In genomic region chr19:13117772-13118423, GRCh38 we compare ENCODE assay signal across 8 cellular contexts. TPM values are rescaled to one million over a fixed set of nuclear protein-coding genes. Genes with fewer than 3 reads are reported as not detected.
DNase-seq lines count a peak whose midpoint lies in the region; ATAC-seq and TF ChIP-seq lines count a peak whose summit lies in the region.

Gene NACC1, plus strand, starts transcription at chr19:13118264. Its CDS starts 16,944 bp downstream, at chr19:13135208.

- H3K4me1 ChIP-seq in Karpas-422 (ENCODE audit: low read length), result peaks cover 44% of the 10 kb centered on the region

- intact Hi-C loops in activated T-helper 2 cell treated with anti-CD3 and anti-CD28 coated beads, Interferon-gamma antibody, Interleukin-2, Interleukin-4, amounts not matched to agents 10 μg/mL and 5 μg/mL and 100 μg/mL, durations not matched to agents 14 hours and 24 hours and 36 hours (cut with micrococcal nuclease), result loop anchor here (1.0 kb wide), 1 partner anchor 14 kb away; no protein-coding TSS in a partner anchor

- H3K27ac Mint-ChIP-seq in activated T-helper 2 cell treated with anti-CD3 and anti-CD28 coated beads, Interferon-gamma antibody, Interleukin-2, Interleukin-4, amounts not matched to agents 10 μg/mL and 5 μg/mL and 100 μg/mL, durations not matched to agents 14 hours and 24 hours and 36 hours, result peak within 1 kb of the TSS; percentile 95
- peak within 1 kb of the TSS; percentile 87 to 92 for H3K27ac Mint-ChIP-seq in natural killer cell treated with Interleukin-12 subunit alpha and Interleukin-12 subunit beta and Interleukin-15 and Interleukin-18, amount 100 ng/mL, for 72 hours

- H3K4me3 Mint-ChIP-seq in activated T-helper 2 cell treated with anti-CD3 and anti-CD28 coated beads, Interferon-gamma antibody, Interleukin-2, Interleukin-4, amounts not matched to agents 10 μg/mL and 5 μg/mL and 100 μg/mL, durations not matched to agents 14 hours and 24 hours and 36 hours (ENCODE audit: low read depth), result peak within 1 kb of the TSS; percentile 94
- peak within 1 kb of the TSS; percentile 95 for H3K4me3 Mint-ChIP-seq in natural killer cell treated with Interleukin-12 subunit alpha and Interleukin-12 subunit beta and Interleukin-15 and Interleukin-18, amount 100 ng/mL, for 72 hours

- no peaks in the 10 kb centered on the region for H3K27me3 ChIP-seq in Karpas-422 (ENCODE audit: low read length)

- H4K20me1 ChIP-seq in Karpas-422 (ENCODE audit: insufficient read depth, low read depth, low read length), result peaks cover 40% of the 10 kb centered on the region

- ATAC-seq in GM21619 (IDR thresholded peaks at IDR 0.05; ENCODE audit: unreplicated experiment), result peak; percentile 51
- peak; percentile 86 to 89 for ATAC-seq in natural killer cell treated with Interleukin-12 subunit alpha and Interleukin-12 subunit beta and Interleukin-15 and Interleukin-18, amount 100 ng/mL, for 72 hours

- peak within 1 kb of the TSS; percentile 100 for H3K9ac ChIP-seq in Karpas-422 (ENCODE audit: low read length)

- no peaks in the 10 kb centered on the region for H3K9me2 ChIP-seq in Karpas-422 (replicated peaks; ENCODE audit: insufficient read depth, low read length)

- no peaks in the 10 kb centered on the region for H3K36me3 ChIP-seq in Karpas-422 (ENCODE audit: insufficient read depth, low read length)

- peaks cover 43% of the 10 kb centered on the region for H3K36me3 Mint-ChIP-seq in activated T-helper 2 cell treated with anti-CD3 and anti-CD28 coated beads, Interferon-gamma antibody, Interleukin-2, Interleukin-4, amounts not matched to agents 10 μg/mL and 5 μg/mL and 100 μg/mL, durations not matched to agents 14 hours and 24 hours and 36 hours (ENCODE audit: low read depth)
- H3K36me3 Mint-ChIP-seq in natural killer cell treated with Interleukin-12 subunit alpha and Interleukin-12 subunit beta and Interleukin-15 and Interleukin-18, amount 100 ng/mL, for 72 hours, result no peaks in the 10 kb centered on the region

- H3K4me2 ChIP-seq in Karpas-422 (ENCODE audit: low read depth, low read length, poor library complexity, severe bottlenecking), result peak within 1 kb of the TSS; percentile 91

- H3K27ac ChIP-seq in Karpas-422 (ENCODE audit: low read length) (peak within 1 kb of the TSS; percentile 91), RWPE1 (peak within 1 kb of the TSS; percentile 87)

- H2AFZ ChIP-seq in Karpas-422 (ENCODE audit: low read length), result peak within 1 kb of the TSS; percentile 73; the same call in 1 of the 2 replicates

- POLR2A ChIA-PET in RWPE1 (lab: Yijun Ruan, JAX; ENCODE audit: low non-redundant PET), result interaction anchor here (1.0 to 1.5 kb wide), 4 partner anchors 14 to 37 kb away, joined by 3 to 8 read pairs (median 6); partner anchors contain the start of genes IER2 and STX10

- CTCF ChIA-PET in RWPE1 (lab: Yijun Ruan, JAX), result interaction anchor here (0.6 to 1.2 kb wide), 4 partner anchors 10 to 35 kb away, joined by 3 to 5 read pairs (median 4); no protein-coding TSS in a partner anchor

- peak within 1 kb of the TSS; percentile 98 for H3K4me3 ChIP-seq in Karpas-422 (ENCODE audit: low read length)

- DNase-seq in D341Med (ENCODE audit: low spot score) (peak; percentile 100), Karpas-422 (peak; percentile 97), RWPE1 (ENCODE audit: low spot score) (peak; percentile 98), fibroblast of peridontal ligament (ENCODE audit: extremely low read depth) (peak; percentile 79)
- DNase-seq in activated T-helper 2 cell treated with anti-CD3 and anti-CD28 coated beads, Interferon-gamma antibody, Interleukin-2, Interleukin-4, amounts not matched to agents 10 μg/mL and 5 μg/mL and 100 μg/mL, durations not matched to agents 14 hours and 24 hours and 36 hours (ENCODE audit: low spot score), result peak; percentile 87
- peak; percentile 94 for DNase-seq in natural killer cell treated with Interleukin-12 subunit alpha and Interleukin-12 subunit beta and Interleukin-15 and Interleukin-18, amount 100 ng/mL, for 72 hours (ENCODE audit: low spot score)
- peak; percentile 88 for DNase-seq in stimulated activated naive CD4-positive, alpha-beta T cell treated with Interleukin-2 at 50 U/mL for 16 hours (lab: John Stamatoyannopoulos, UW)

- H3K9me3 ChIP-seq in Karpas-422 (ENCODE audit: low read length), result no peaks in the 10 kb centered on the region

- H3K79me2 ChIP-seq in Karpas-422 (ENCODE audit: low read length), result peaks cover 64% of the 10 kb centered on the region

- TF ChIP-seq CTCF in RWPE1 (conservative IDR thresholded peaks at IDR 0.05; ENCODE audit: low read depth), result no peak

- H3K27me3 Mint-ChIP-seq in activated T-helper 2 cell treated with anti-CD3 and anti-CD28 coated beads, Interferon-gamma antibody, Interleukin-2, Interleukin-4, amounts not matched to agents 10 μg/mL and 5 μg/mL and 100 μg/mL, durations not matched to agents 14 hours and 24 hours and 36 hours (ENCODE audit: low read depth), result no peaks in the 10 kb centered on the region
- H3K27me3 Mint-ChIP-seq in natural killer cell treated with Interleukin-12 subunit alpha and Interleukin-12 subunit beta and Interleukin-15 and Interleukin-18, amount 100 ng/mL, for 72 hours, result no peaks in the 10 kb centered on the region

- H3K4me1 Mint-ChIP-seq in activated T-helper 2 cell treated with anti-CD3 and anti-CD28 coated beads, Interferon-gamma antibody, Interleukin-2, Interleukin-4, amounts not matched to agents 10 μg/mL and 5 μg/mL and 100 μg/mL, durations not matched to agents 14 hours and 24 hours and 36 hours (ENCODE audit: low read depth), result peaks cover 40% of the 10 kb centered on the region
- peaks cover 53 to 56% of the 10 kb centered on the region in 2 donors for H3K4me1 Mint-ChIP-seq in natural killer cell treated with Interleukin-12 subunit alpha and Interleukin-12 subunit beta and Interleukin-15 and Interleukin-18, amount 100 ng/mL, for 72 hours (ENCODE audit: low read depth in 2 of 2)

- no peaks in the 10 kb centered on the region for H3K9me3 Mint-ChIP-seq in activated T-helper 2 cell treated with anti-CD3 and anti-CD28 coated beads, Interferon-gamma antibody, Interleukin-2, Interleukin-4, amounts not matched to agents 10 μg/mL and 5 μg/mL and 100 μg/mL, durations not matched to agents 14 hours and 24 hours and 36 hours
- H3K9me3 Mint-ChIP-seq in natural killer cell treated with Interleukin-12 subunit alpha and Interleukin-12 subunit beta and Interleukin-15 and Interleukin-18, amount 100 ng/mL, for 72 hours, result no peaks in the 10 kb centered on the region

RNA-seq across cellular contexts. Expression of gene NACC1, which starts in this region (rescaled TPM):
- total RNA-seq in Karpas-422 (2014; rRNA removed; shearing (Covaris generic); ENCODE audit: low replicate concordance), result 28.0 and 76.4 TPM in 2 replicates
- total RNA-seq in activated T-helper 2 cell treated with anti-CD3 and anti-CD28 coated beads, Interferon-gamma antibody, Interleukin-2, Interleukin-4, amounts not matched to agents 10 μg/mL and 5 μg/mL and 100 μg/mL, durations not matched to agents 14 hours and 24 hours and 36 hours, result 117 and 132 TPM in 2 replicates
- total RNA-seq in natural killer cell treated with Interleukin-12 subunit alpha and Interleukin-12 subunit beta and Interleukin-15 and Interleukin-18, amount 100 ng/mL, for 72 hours, result 100 to 1,000 TPM; 129 to 138 TPM

Comparison
In these comparisons a context has a peak if more than half of its experiments do, and no peak if none do; other contexts are left out.
1. Peak in every context shown above with its lines: DNase-seq, ATAC-seq, H3K4me3 ChIP-seq and H3K27ac ChIP-seq.